In the genomic region with DNA sequence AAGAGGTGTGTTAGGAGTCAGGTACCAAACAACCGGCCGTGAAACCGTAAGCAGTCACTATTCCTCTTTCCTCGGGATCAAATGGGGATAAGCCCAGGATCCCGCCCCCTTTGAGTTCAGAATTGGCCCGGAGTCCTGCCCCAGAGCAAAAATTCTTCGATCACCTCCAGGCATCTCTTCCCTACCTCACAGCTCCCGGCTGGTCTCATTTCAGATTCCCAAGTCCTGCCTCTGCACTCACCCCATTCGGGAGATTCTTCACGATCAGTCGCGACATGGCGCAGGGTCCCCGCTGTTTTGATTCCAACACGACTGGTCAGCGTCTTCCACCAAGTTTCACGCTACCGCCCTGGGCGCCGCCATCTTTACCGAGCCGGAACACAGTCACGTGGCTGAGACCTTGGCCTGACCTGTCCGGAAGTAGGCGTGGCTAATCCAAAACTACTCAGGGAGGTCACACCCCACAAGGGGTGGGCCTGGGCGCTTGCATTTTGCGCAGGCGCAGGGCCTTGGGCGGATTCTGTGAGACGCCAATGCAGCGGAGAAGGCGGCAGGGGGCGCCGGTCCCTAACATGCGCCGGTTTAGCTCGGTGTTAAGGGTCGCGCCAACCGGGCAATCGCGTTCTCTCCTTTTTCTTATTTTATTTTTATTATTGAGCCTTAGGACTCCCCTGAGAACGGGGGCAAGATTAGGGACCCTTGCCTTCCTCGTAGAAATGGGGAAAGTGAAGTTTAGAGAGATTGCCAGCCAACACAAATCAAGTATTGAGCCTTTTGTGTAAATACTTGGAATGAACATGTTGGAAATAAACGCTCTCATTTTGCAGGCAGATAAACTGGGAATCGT, we compare ENCODE assay signal across 1 cellular context.
A peak's percentile ranks its signal among the peaks of the same experiment; 100 is the strongest.
TF ChIP-seq lines count a peak whose summit lies in the region.

Gene RBM19, minus strand, starts transcription at position 375 of the 847 bp plus-strand sequence. Its CDS starts 98 bp downstream, at position 277.

TF ChIP-seq in HepG2, 621 proteins besides CTCF, POLR2A, EP300 and RAD21 (continued from another document):
- TF ChIP-seq, protein P1, sequence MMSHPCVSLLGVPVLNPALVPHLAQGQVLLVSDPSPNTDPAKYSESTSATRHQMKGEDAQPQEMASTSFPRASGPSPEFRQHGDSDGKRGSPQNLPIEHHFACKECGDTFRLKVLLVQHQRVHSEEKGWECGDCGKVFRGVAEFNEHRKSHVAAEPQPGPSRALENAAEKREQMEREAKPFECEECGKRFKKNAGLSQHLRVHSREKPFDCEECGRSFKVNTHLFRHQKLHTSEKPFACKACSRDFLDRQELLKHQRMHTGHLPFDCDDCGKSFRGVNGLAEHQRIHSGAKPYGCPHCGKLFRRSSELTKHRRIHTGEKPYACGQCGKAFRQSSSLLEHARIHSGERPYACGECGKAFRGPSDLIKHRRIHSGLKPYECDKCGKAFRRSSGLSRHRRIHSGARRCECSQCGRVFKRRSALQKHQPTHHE (CRISPR knock-in tag; IDR thresholded peaks at IDR 0.05; ENCODE audit: borderline replicate concordance), result no peak
- TF ChIP-seq NR2C2 (CRISPR knock-in tag; IDR thresholded peaks at IDR 0.05; ENCODE audit: borderline replicate concordance) (peak; percentile 96), KAT7 (CRISPR knock-in tag; IDR thresholded peaks at IDR 0.05; ENCODE audit: borderline replicate concordance) (0 out of 2 replicates have a peak, but pooled peaks have one; percentile 21), TP53 (CRISPR knock-in tag; conservative IDR thresholded peaks at IDR 0.05) (no peak), MXD4 (CRISPR knock-in tag; IDR thresholded peaks at IDR 0.05) (peak; percentile 99), ZNF143 (CRISPR knock-in tag; IDR thresholded peaks at IDR 0.05) (no peak), RAD51 (IDR thresholded peaks at IDR 0.05; ENCODE audit: borderline replicate concordance) (peak; percentile 85), MAF1 (CRISPR knock-in tag; IDR thresholded peaks at IDR 0.05; ENCODE audit: borderline replicate concordance) (no peak), SRSF4 (IDR thresholded peaks at IDR 0.05; ENCODE audit: low read depth, low read length, poor library complexity, severe bottlenecking) (no peak)
TF ChIP-seq in HepG2: peak in this region for 175.
